In genomic region chr15:20348900-20349773, GRCh38 we compare ENCODE assay signal across 15 cellular contexts.
A peak's percentile ranks its signal among the peaks of the same experiment; 100 is the strongest.
DNase-seq lines count a peak whose midpoint lies in the region; ATAC-seq, FAIRE-seq and TF ChIP-seq lines count a peak whose summit lies in the region.
"Had no signal": no experiment of that assay in that cellular context is flagged by ENCODE, and none has a peak within 500 bp of the region (broad histone marks: within the 10 kb centered on the region; RNA-seq: fewer than 3 reads in every experiment).

No MANE protein-coding gene starts in this region.

- H3K27me3 ChIP-seq in suprapubic skin (no peaks in the 10 kb centered on the region), MG63 (no peaks in the 10 kb centered on the region)
- H3K27me3 ChIP-seq: transverse colon had no signal

- H3K4me1 Mint-ChIP-seq in activated T-cell treated with anti-CD3 and anti-CD28 coated beads, Interleukin-2, amount 50 U/mL, for 24 hours (ENCODE audit: low read depth) = no peaks in the 10 kb centered on the region
- no peaks in the 10 kb centered on the region for H3K4me1 Mint-ChIP-seq in activated CD4-positive, alpha-beta memory T cell treated with anti-CD3 and anti-CD28 coated beads for 36 hours (ENCODE audit: low read depth)
- no peaks in the 10 kb centered on the region for H3K4me1 Mint-ChIP-seq in HFFc6 (ENCODE audit: low read depth)
- H3K4me1 Mint-ChIP-seq: naive B cell had no signal

- ATAC-seq in GM18873 (IDR thresholded peaks at IDR 0.05; ENCODE audit: low FRiP score, unreplicated experiment) = no peak

- H3K9me3 ChIP-seq in kidney (ENCODE audit: control insufficient read depth in 1 of 2, low read length in 2 of 2) (peaks cover 0 to 8% of the 10 kb centered on the region in 2 donors), suprapubic skin (peaks cover 13% of the 10 kb centered on the region), MG63 (peaks cover 13% of the 10 kb centered on the region)

- no peaks in the 10 kb centered on the region for H3K36me3 Mint-ChIP-seq in activated T-cell treated with anti-CD3 and anti-CD28 coated beads, Interleukin-2, amount 50 U/mL, for 24 hours (ENCODE audit: low read depth)
- no peaks in the 10 kb centered on the region for H3K36me3 Mint-ChIP-seq in activated CD4-positive, alpha-beta memory T cell treated with anti-CD3 and anti-CD28 coated beads for 36 hours
- H3K36me3 Mint-ChIP-seq in HFFc6 (ENCODE audit: low read depth) = peaks cover 5% of the 10 kb centered on the region
- H3K36me3 Mint-ChIP-seq: naive B cell had no signal

- FAIRE-seq in kidney (lab: Jason Lieb, UNC) = no peak
- FAIRE-seq: D721Med had no signal

- H3K27ac Mint-ChIP-seq in activated T-cell treated with anti-CD3 and anti-CD28 coated beads, Interleukin-2, amount 50 U/mL, for 24 hours = no peak overlapping the region
- H3K27ac Mint-ChIP-seq in activated CD4-positive, alpha-beta memory T cell treated with anti-CD3 and anti-CD28 coated beads for 36 hours = no peak overlapping the region
- H3K27ac Mint-ChIP-seq in HFFc6 = no peak overlapping the region
- H3K27ac Mint-ChIP-seq: naive B cell had no signal

- peaks cover 3% of the 10 kb centered on the region for H3K27me3 Mint-ChIP-seq in activated T-cell treated with anti-CD3 and anti-CD28 coated beads, Interleukin-2, amount 50 U/mL, for 24 hours
- no peaks in the 10 kb centered on the region for H3K27me3 Mint-ChIP-seq in activated CD4-positive, alpha-beta memory T cell treated with anti-CD3 and anti-CD28 coated beads for 36 hours
- H3K27me3 Mint-ChIP-seq in HFFc6 (ENCODE audit: insufficient read depth) = no peaks in the 10 kb centered on the region

- H3K4me1 ChIP-seq in kidney (ENCODE audit: control insufficient read depth in 1 of 2, insufficient read depth in 1 of 2, low read depth in 1 of 2, low read length in 2 of 2) (peaks cover 0 to 10% of the 10 kb centered on the region in 2 donors), suprapubic skin (no peaks in the 10 kb centered on the region)
- H3K4me1 ChIP-seq: transverse colon had no signal

- TF ChIP-seq CTCF in kidney (IDR thresholded peaks at IDR 0.05; ENCODE audit: borderline replicate concordance, extremely low read depth, insufficient read depth) (no peak), suprapubic skin (IDR thresholded peaks at IDR 0.05) (no peak), HFFc6 (IDR thresholded peaks at IDR 0.05) (no peak)

- no peaks in the 10 kb centered on the region for H3K36me3 ChIP-seq in kidney (ENCODE audit: control insufficient read depth in 1 of 2, insufficient read depth in 2 of 2, low read length in 2 of 2)
- H3K36me3 ChIP-seq in suprapubic skin = no peaks in the 10 kb centered on the region
- H3K36me3 ChIP-seq in MG63 = no peaks in the 10 kb centered on the region
- H3K36me3 ChIP-seq: transverse colon had no signal

- POLR2A ChIA-PET in activated CD4-positive, alpha-beta memory T cell treated with anti-CD3 and anti-CD28 coated beads for 36 hours (lab: Charles Lee) = no interaction called here

- H3K4me3 ChIP-seq in kidney (ENCODE audit: low read length in 2 of 2) (peak overlapping the region; percentile 17 to 47), suprapubic skin (no peak overlapping the region), MG63 (no peak overlapping the region)
- H3K4me3 ChIP-seq: transverse colon had no signal

- no peak for TF ChIP-seq EP300 in suprapubic skin (IDR thresholded peaks at IDR 0.05)

- H3K9ac ChIP-seq in kidney (ENCODE audit: low read length in 2 of 2) = peak overlapping the region in 1 of 2 donors; percentile 0

- DNase-seq in activated T-cell treated with anti-CD3 and anti-CD28 coated beads, Interleukin-2, amount 50 U/mL, for 24 hours = peak; percentile 37
- DNase-seq in activated T-cell treated with anti-CD3 and anti-CD28 coated beads for 4 hours = no peak
- peak; percentile 10 for DNase-seq in activated CD4-positive, alpha-beta memory T cell treated with anti-CD3 and anti-CD28 coated beads for 36 hours
- DNase-seq in kidney = peak; percentile 84
- peak; percentile 64 to 81 for DNase-seq in suprapubic skin (ENCODE audit: low spot score in 2 of 2)
- no peak for DNase-seq in MG63
- no peak for DNase-seq in HFFc6
- DNase-seq: ACHN; activated CD4-positive, alpha-beta T cell treated with anti-CD3 and anti-CD28 coated beads, Interleukin-2, amount 50 U/mL, for 1 hour; cortex of kidney; naive B cell; NCI-H2107; transverse colon had no signal

- WGBS in suprapubic skin = 83% methylated on average over 18 of the region's 18 CpGs

- H3K4me3 Mint-ChIP-seq in activated T-cell treated with anti-CD3 and anti-CD28 coated beads, Interleukin-2, amount 50 U/mL, for 24 hours = no peak overlapping the region
- H3K4me3 Mint-ChIP-seq in activated CD4-positive, alpha-beta memory T cell treated with anti-CD3 and anti-CD28 coated beads for 36 hours = no peak overlapping the region
- no peak overlapping the region for H3K4me3 Mint-ChIP-seq in HFFc6
- H3K4me3 Mint-ChIP-seq: naive B cell had no signal

- CTCF ChIA-PET in activated CD4-positive, alpha-beta memory T cell treated with anti-CD3 and anti-CD28 coated beads for 36 hours (lab: Charles Lee) = interaction anchor here (0.8 kb wide), 1 partner anchor 1874 kb away, joined by 3 read pairs; no protein-coding TSS in a partner anchor

- intact Hi-C loops in activated CD4-positive, alpha-beta memory T cell treated with anti-CD3 and anti-CD28 coated beads for 36 hours (cut with micrococcal nuclease) = no loop called here
- intact Hi-C loops in kidney (cut with DNase I) = no loop called here

- peak overlapping the region; percentile 36 to 59 for H3K27ac ChIP-seq in kidney (ENCODE audit: low read depth in 2 of 2, low read length in 2 of 2)
- no peak overlapping the region for H3K27ac ChIP-seq in suprapubic skin
- H3K27ac ChIP-seq: transverse colon had no signal

- no peak for TF ChIP-seq POLR2A in suprapubic skin (IDR thresholded peaks at IDR 0.05)

- H3K9me3 Mint-ChIP-seq in activated T-cell treated with anti-CD3 and anti-CD28 coated beads, Interleukin-2, amount 50 U/mL, for 24 hours = no peaks in the 10 kb centered on the region
- H3K9me3 Mint-ChIP-seq in activated CD4-positive, alpha-beta memory T cell treated with anti-CD3 and anti-CD28 coated beads for 36 hours = no peaks in the 10 kb centered on the region
- H3K9me3 Mint-ChIP-seq in HFFc6 = peaks cover 26% of the 10 kb centered on the region

Comparison
In these comparisons a context has a peak if more than half of its experiments do, and no peak if none do; other contexts are left out.
1. DNase-seq: peak in activated T-cell treated with anti-CD3 and anti-CD28 coated beads, Interleukin-2, amount 50 U/mL, for 24 hours (single experiment), activated CD4-positive, alpha-beta memory T cell treated with anti-CD3 and anti-CD28 coated beads for 36 hours (single experiment), kidney (single experiment) and suprapubic skin (2 of 2); none in activated T-cell treated with anti-CD3 and anti-CD28 coated beads for 4 hours (single experiment), MG63 (single experiment) and HFFc6 (single experiment).
2. H3K4me3 ChIP-seq: peak in kidney (2 of 2); none in suprapubic skin (single experiment) and MG63 (single experiment).